ENCODE assay signal across 8 cellular contexts in the genomic region with DNA sequence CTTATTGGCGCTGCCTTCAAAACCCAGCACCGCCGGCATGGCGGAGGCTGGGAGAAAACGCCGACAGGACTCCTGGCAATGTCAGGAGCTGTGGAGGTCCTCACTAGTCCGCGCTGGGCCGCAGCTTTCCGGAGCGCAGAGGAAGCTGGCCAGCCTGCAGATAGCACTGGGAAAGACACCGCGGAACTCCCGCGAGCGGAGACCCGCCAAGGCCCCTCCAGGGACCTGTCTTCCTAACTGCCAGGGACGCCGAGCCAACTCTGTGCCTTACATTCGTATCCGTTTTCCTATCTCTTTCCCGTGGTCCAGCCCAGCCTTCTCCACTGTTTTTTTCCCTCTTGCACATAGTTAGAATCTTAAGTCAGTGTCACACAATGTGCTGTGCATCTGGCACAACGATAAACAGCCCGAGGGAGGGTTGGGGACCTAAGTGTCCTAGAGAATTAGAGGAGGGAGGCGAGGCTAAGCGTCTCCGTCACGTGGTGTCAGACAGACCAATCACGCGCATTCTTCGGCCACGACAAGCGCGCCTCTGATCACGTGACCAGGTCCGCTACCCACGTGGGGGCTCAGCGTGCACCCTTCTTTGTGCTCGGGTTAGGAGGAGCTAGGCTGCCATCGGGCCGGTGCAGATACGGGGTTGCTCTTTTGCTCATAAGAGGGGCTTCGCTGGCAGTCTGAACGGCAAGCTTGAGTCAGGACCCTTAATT. TPM values are rescaled to one million over a fixed set of nuclear protein-coding genes. Genes with fewer than 3 reads are reported as not detected.
DNase-seq lines count a peak whose midpoint lies in the region; ATAC-seq and TF ChIP-seq lines count a peak whose summit lies in the region.

A gene (plus strand): TSS at position 582 of the 710 bp plus-strand sequence. CDS start 420 bp downstream, outside the sequence.
A gene (minus strand): TSS at position 168 of the 710 bp plus-strand sequence. CDS start 129 bp downstream, at position 39.

- H3K9me3 ChIP-seq in SU-DHL-6 (ENCODE audit: insufficient read depth, low read length), result no peaks in the 10 kb centered on the region
- no peaks in the 10 kb centered on the region for H3K9me3 ChIP-seq in ovary
- no peaks in the 10 kb centered on the region for H3K9me3 ChIP-seq in thyroid gland

- WGBS in ovary, 3 donors, result 0% methylated on average over 44 of the region's 44 CpGs
- 1% methylated on average over 33 to 37 of the region's 44 CpGs for WGBS in thyroid gland, 2 donors

- intact Hi-C loops in Right ventricle myocardium inferior (cut with DNase I), result loop anchor here (1.0 kb wide), 1 partner anchor 41 kb away; a partner anchor contains a TSS
- intact Hi-C loops in ovary (cut with DNase I), result loop anchor here in 2 of 4 donors (5.0 to 10.0 kb wide), 2 partner anchors 112 to 130 kb away; a partner anchor contains a TSS
- intact Hi-C loops in thyroid gland (cut with DNase I), result loop anchor here (10.0 kb wide), 2 partner anchors 120 to 230 kb away; a partner anchor contains a TSS

- H3K4me3 ChIP-seq in SU-DHL-6 (ENCODE audit: insufficient read depth, low read length, poor library complexity, severe bottlenecking) (peak within 1 kb of the TSS; percentile 93), ovary (peak within 1 kb of the TSS; percentile 76), thyroid gland (replicated peaks in 1 of 3) (peak within 1 kb of the TSS; percentile 54 to 70 (median 59))

- no peaks in the 10 kb centered on the region for H3K9me2 ChIP-seq in SU-DHL-6 (replicated peaks; ENCODE audit: insufficient read depth, low read length)

- H3K27ac ChIP-seq in SU-DHL-6 (ENCODE audit: low read depth, low read length) (peak within 1 kb of the TSS; percentile 81), ovary (peak within 1 kb of the TSS; percentile 68 to 83), thyroid gland (peak within 1 kb of the TSS; percentile 81 to 94 (median 85))

- TF ChIP-seq EP300 in ovary (IDR thresholded peaks at IDR 0.05), result no peak

- TF ChIP-seq CTCF in SU-DHL-6 (IDR thresholded peaks at IDR 0.05; ENCODE audit: insufficient read depth, low read length, poor library complexity, severe bottlenecking) (no peak), ovary (IDR thresholded peaks at IDR 0.05) (no peak), thyroid gland (IDR thresholded peaks at IDR 0.05) (peak in 1 of 6 experiments; percentile 18)

- peaks cover 2% of the 10 kb centered on the region for H3K4me1 ChIP-seq in ovary (ENCODE audit: insufficient read depth)
- H3K4me1 ChIP-seq in thyroid gland, result peaks cover 17 to 24% of the 10 kb centered on the region in 2 donors

- H4K20me1 ChIP-seq in SU-DHL-6 (ENCODE audit: low read depth, low read length), result no peaks in the 10 kb centered on the region

- peak within 1 kb of the TSS; percentile 82 for H3K9ac ChIP-seq in SU-DHL-6 (ENCODE audit: low read length)

- peak; percentile 82 for TF ChIP-seq POLR2A in GM10847 (IDR thresholded peaks at IDR 0.05; ENCODE audit: extremely low read depth, insufficient read length)
- peak; percentile 39 for TF ChIP-seq POLR2A in ovary (IDR thresholded peaks at IDR 0.05)
- peak in 1 of 2 donors; percentile 84 for TF ChIP-seq POLR2A in thyroid gland (IDR thresholded peaks at IDR 0.05)

- peak within 1 kb of the TSS; percentile 81 for H2AFZ ChIP-seq in SU-DHL-6 (ENCODE audit: low read depth, low read length, severe bottlenecking)

- ATAC-seq in HG02678 (IDR thresholded peaks at IDR 0.05; ENCODE audit: unreplicated experiment) (peak; percentile 89), Right ventricle myocardium inferior (peak; percentile 97)

- H3F3A ChIP-seq in SU-DHL-6 (ENCODE audit: insufficient read depth), result peaks cover 27% of the 10 kb centered on the region

- H3K36me3 ChIP-seq in SU-DHL-6 (ENCODE audit: low read length) (peaks cover 13% of the 10 kb centered on the region), ovary (no peaks in the 10 kb centered on the region), thyroid gland (peaks cover 49 to 50% of the 10 kb centered on the region in 2 donors)

- H3K27me3 ChIP-seq in SU-DHL-6 (ENCODE audit: low read length), result no peaks in the 10 kb centered on the region
- no peaks in the 10 kb centered on the region for H3K27me3 ChIP-seq in ovary
- H3K27me3 ChIP-seq in thyroid gland, result no peaks in the 10 kb centered on the region

- peaks cover 35% of the 10 kb centered on the region for H3K79me2 ChIP-seq in SU-DHL-6 (ENCODE audit: insufficient read depth, low read length)

- peak within 1 kb of the TSS; percentile 97 for H3K4me2 ChIP-seq in SU-DHL-6 (ENCODE audit: low read depth, low read length, poor library complexity, severe bottlenecking)

- DNase-seq in NCI-H128 (lab: John Stamatoyannopoulos, UW; ENCODE audit: unreplicated experiment), result peak; percentile 98
- peak; percentile 94 for DNase-seq in activated naive CD8-positive, alpha-beta T cell treated with anti-CD3 and anti-CD28 coated beads, Interleukin-2, amount 50 U/mL, for 16 hours (ENCODE audit: low read depth, low spot score)
- DNase-seq in Right ventricle myocardium inferior (ENCODE audit: missing footprints), result peak; percentile 99
- DNase-seq in ovary, result peak; percentile 96 to 98 (median 98)
- DNase-seq in thyroid gland, result peak; percentile 99

RNA-seq across cellular contexts. Expression of the first gene that starts in this region (rescaled TPM):
- total RNA-seq in Right ventricle myocardium inferior (67.2 TPM), ovary (100 to 1,000 TPM; 141 to 172 (median 159) TPM), thyroid gland (100 to 1,000 TPM; 133 to 179 (median 142) TPM)
- polyA plus RNA-seq in ovary, result 100 to 1,000 TPM; 182 to 292 TPM

RNA-seq across cellular contexts. Expression of the second gene that starts in this region (rescaled TPM):
- 18.8 TPM for total RNA-seq in Right ventricle myocardium inferior
- total RNA-seq in ovary, result 10 to 100 TPM; 31.8 to 68.8 (median 37.6) TPM
- polyA plus RNA-seq in ovary, result 10 to 100 TPM; 38.1 to 39.4 TPM
- 10 to 100 TPM; 56.7 to 88.8 (median 75.0) TPM for total RNA-seq in thyroid gland

Comparison
In these comparisons a context has a peak if more than half of its experiments do, and no peak if none do; other contexts are left out.
1. Peak in every context shown above with its lines: DNase-seq, ATAC-seq, H3K4me3 ChIP-seq and H3K27ac ChIP-seq.